10 cellular contexts compared by ENCODE assay signal in genomic region chr11:71999813-72000590, GRCh38. TPM values are rescaled to one million over a fixed set of nuclear protein-coding genes. Genes with fewer than 3 reads are reported as not detected.
DNase-seq lines count a peak whose midpoint lies in the region; ATAC-seq and TF ChIP-seq lines count a peak whose summit lies in the region.
"Had no signal": no experiment of that assay in that cellular context is flagged by ENCODE, and none has a peak within 500 bp of the region (broad histone marks: within the 10 kb centered on the region; RNA-seq: fewer than 3 reads in every experiment).

No MANE protein-coding gene starts in this region.

- H3K27ac ChIP-seq in lower lobe of right lung = peak overlapping the region; percentile 73
- H3K27ac ChIP-seq in SK-N-SH (ENCODE audit: low read depth in 2 of 2, low read length in 1 of 2) = peak overlapping the region in 1 of 2 experiments; percentile 12; a peak in 1 of 4 replicates

- TF ChIP-seq CTCF in lower lobe of right lung (IDR thresholded peaks at IDR 0.05) (no peak), SK-N-SH (IDR thresholded peaks at IDR 0.05) (no peak)

- H3K36me3 Mint-ChIP-seq in T-helper 2 cell treated with Interferon-gamma antibody and Interleukin-4, amounts not matched to agents 5 μg/mL and 100 μg/mL, for 36 hours (ENCODE audit: low read depth) = peaks cover 38% of the 10 kb centered on the region

- ATAC-seq in lower lobe of right lung = no peak
- ATAC-seq in stimulated activated naive CD8-positive, alpha-beta T cell treated with anti-CD3 and anti-CD28 coated beads, Interleukin-15, amount 100 ng/mL, for 72 hours = no peak
- ATAC-seq: A549 had no signal

- no peak for TF ChIP-seq RAD21 in SK-N-SH (IDR thresholded peaks at IDR 0.05; ENCODE audit: low read length)

- H3K4me1 Mint-ChIP-seq in T-helper 2 cell treated with Interferon-gamma antibody and Interleukin-4, amounts not matched to agents 5 μg/mL and 100 μg/mL, for 36 hours (ENCODE audit: low read depth) = peaks cover 18% of the 10 kb centered on the region
- peaks cover 30% of the 10 kb centered on the region for H3K4me1 Mint-ChIP-seq in stimulated activated naive CD8-positive, alpha-beta T cell treated with anti-CD3 and anti-CD28 coated beads, Interleukin-15, amount 100 ng/mL, for 72 hours

- H3K4me3 ChIP-seq in adipocyte (ENCODE audit: low read length) (peak overlapping the region; percentile 25), lower lobe of right lung (peak overlapping the region; percentile 49), SK-N-SH (ENCODE audit: low read depth in 2 of 2, low read length in 1 of 2) (no peak overlapping the region)
- H3K4me3 ChIP-seq: A549 had no signal

- no peak overlapping the region for H3K4me2 ChIP-seq in SK-N-SH
- H3K4me2 ChIP-seq: A549 had no signal

- peaks cover 9% of the 10 kb centered on the region for H4K20me1 ChIP-seq in SK-N-SH (ENCODE audit: insufficient read depth)

- peaks cover 26% of the 10 kb centered on the region for H3F3A ChIP-seq in SK-N-SH (replicated peaks; ENCODE audit: insufficient read depth)

- intact Hi-C loops in lower lobe of right lung (cut with DNase I) = no loop called here

- DNase-seq in T-helper 2 cell treated with Interferon-gamma antibody and Interleukin-4, amounts not matched to agents 5 μg/mL and 100 μg/mL, for 36 hours (ENCODE audit: low spot score) = no peak
- DNase-seq in T-helper 2 cell = no peak
- DNase-seq in adipocyte (ENCODE audit: low read depth) = no peak
- no peak for DNase-seq in lower lobe of right lung
- no peak for DNase-seq in stimulated activated naive CD8-positive, alpha-beta T cell treated with anti-CD3 and anti-CD28 coated beads, Interleukin-15, amount 100 ng/mL, for 72 hours
- DNase-seq in LoVo (ENCODE audit: low spot score) = no peak
- DNase-seq in SK-N-SH = no peak
- no peak for DNase-seq in HuH-7 (ENCODE audit: low spot score)
- DNase-seq: stimulated activated CD4-positive, alpha-beta T cell treated with anti-CD3 and anti-CD28 coated beads, Interleukin-1b, Interleukin-23, amount 100 ng/mL, for 48 hours had no signal

- H2AFZ ChIP-seq in SK-N-SH (ENCODE audit: low read depth) = no peak overlapping the region

- H3K27me3 ChIP-seq in adipocyte (replicated peaks; ENCODE audit: control insufficient read depth, insufficient read depth, low read length) (no peaks in the 10 kb centered on the region), lower lobe of right lung (ENCODE audit: low read depth) (no peaks in the 10 kb centered on the region), SK-N-SH (ENCODE audit: insufficient read depth) (no peaks in the 10 kb centered on the region)

- H3K79me2 ChIP-seq in SK-N-SH (ENCODE audit: insufficient read depth) = no peaks in the 10 kb centered on the region

- no peaks in the 10 kb centered on the region for H3K9me3 ChIP-seq in adipocyte (ENCODE audit: control insufficient read depth, low read length)
- H3K9me3 ChIP-seq in lower lobe of right lung = no peaks in the 10 kb centered on the region
- no peaks in the 10 kb centered on the region for H3K9me3 ChIP-seq in SK-N-SH
- H3K9me3 ChIP-seq: A549 had no signal

- no peaks in the 10 kb centered on the region for H3K27me3 Mint-ChIP-seq in T-helper 2 cell treated with Interferon-gamma antibody and Interleukin-4, amounts not matched to agents 5 μg/mL and 100 μg/mL, for 36 hours (ENCODE audit: low read depth)
- no peaks in the 10 kb centered on the region for H3K27me3 Mint-ChIP-seq in stimulated activated naive CD8-positive, alpha-beta T cell treated with anti-CD3 and anti-CD28 coated beads, Interleukin-15, amount 100 ng/mL, for 72 hours

- peak overlapping the region; percentile 93 for H3K27ac Mint-ChIP-seq in T-helper 2 cell treated with Interferon-gamma antibody and Interleukin-4, amounts not matched to agents 5 μg/mL and 100 μg/mL, for 36 hours
- H3K27ac Mint-ChIP-seq in stimulated activated naive CD8-positive, alpha-beta T cell treated with anti-CD3 and anti-CD28 coated beads, Interleukin-15, amount 100 ng/mL, for 72 hours = peak overlapping the region; percentile 54 to 97

- H3K9ac ChIP-seq in adipocyte (ENCODE audit: low read length) (peak overlapping the region; percentile 20), SK-N-SH (no peak overlapping the region)

- H3K4me1 ChIP-seq in adipocyte (ENCODE audit: control insufficient read depth, insufficient read depth, low read length) = peaks cover 9% of the 10 kb centered on the region
- peaks cover 43% of the 10 kb centered on the region for H3K4me1 ChIP-seq in lower lobe of right lung
- peaks cover 0 to 10% of the 10 kb centered on the region in 2 experiments; a peak in 1 of 4 replicates for H3K4me1 ChIP-seq in SK-N-SH (ENCODE audit: control insufficient read depth in 1 of 2, insufficient read depth in 2 of 2, low read depth in 1 of 2, low read length in 1 of 2)

- H3K36me3 ChIP-seq in adipocyte (ENCODE audit: control insufficient read depth, insufficient read depth, low read length, severe bottlenecking) (peaks cover 35% of the 10 kb centered on the region), lower lobe of right lung (peaks cover 50% of the 10 kb centered on the region), SK-N-SH (replicated peaks in 1 of 2; ENCODE audit: control insufficient read depth in 1 of 2, insufficient read depth in 2 of 2, low read length in 1 of 2) (peaks cover 4 to 59% of the 10 kb centered on the region in 2 experiments)

- no peak for TF ChIP-seq EP300 in SK-N-SH (IDR thresholded peaks at IDR 0.05; ENCODE audit: borderline replicate concordance in 1 of 2, low read depth in 1 of 2, low read length in 1 of 2)

- 95% methylated on average over 12 of the region's 14 CpGs for WGBS in SK-N-SH (ENCODE audit: low lambda C conversion rate)

- POLR2A ChIA-PET in SK-N-SH (lab: Yijun Ruan, JAX) = interaction anchor here (0.7 to 1.0 kb wide), 3 partner anchors 8 to 38 kb away, joined by 3 to 4 read pairs (median 3); no protein-coding TSS in a partner anchor

- H3K9me2 ChIP-seq in SK-N-SH = no peaks in the 10 kb centered on the region

- peak overlapping the region; percentile 86 for H3K4me3 Mint-ChIP-seq in T-helper 2 cell treated with Interferon-gamma antibody and Interleukin-4, amounts not matched to agents 5 μg/mL and 100 μg/mL, for 36 hours
- no peak overlapping the region for H3K4me3 Mint-ChIP-seq in stimulated activated naive CD8-positive, alpha-beta T cell treated with anti-CD3 and anti-CD28 coated beads, Interleukin-15, amount 100 ng/mL, for 72 hours

- CTCF ChIA-PET in SK-N-SH (lab: Yijun Ruan, JAX) = interaction anchor here (0.6 to 4.2 kb wide), 8 partner anchors 10 to 472 kb away, joined by 3 to 26 read pairs (median 4); no protein-coding TSS in a partner anchor

- H3K9me3 Mint-ChIP-seq in T-helper 2 cell treated with Interferon-gamma antibody and Interleukin-4, amounts not matched to agents 5 μg/mL and 100 μg/mL, for 36 hours = no peaks in the 10 kb centered on the region
- no peaks in the 10 kb centered on the region for H3K9me3 Mint-ChIP-seq in stimulated activated naive CD8-positive, alpha-beta T cell treated with anti-CD3 and anti-CD28 coated beads, Interleukin-15, amount 100 ng/mL, for 72 hours

TF ChIP-seq in SK-N-SH, 30 proteins besides CTCF, POLR2A, EP300 and RAD21:
- TF ChIP-seq TCF12 (IDR thresholded peaks at IDR 0.05) (no peak), TEAD4 (IDR thresholded peaks at IDR 0.05; ENCODE audit: borderline replicate concordance, insufficient read depth) (no peak), NRF1 (IDR thresholded peaks at IDR 0.05; ENCODE audit: low read depth, low read length) (no peak), USF2 (IDR thresholded peaks at IDR 0.05; ENCODE audit: borderline replicate concordance, low read depth, low read length) (no peak), GABPA (IDR thresholded peaks at IDR 0.05; ENCODE audit: low read depth) (no peak)
TF ChIP-seq in SK-N-SH: peak in this region for 0.

RNA-seq across cellular contexts. Expression of gene IL18BP, which starts 1.3 kb away (rescaled TPM):
- 18.0 TPM for total RNA-seq in lower lobe of right lung
- 5.0 and 6.8 TPM in 2 replicates for polyA plus RNA-seq in SK-N-SH (2012; rRNA removed)
- polyA plus RNA-seq in SK-N-SH (2012; cell fraction: cytosol; rRNA removed) = 1.3 and 1.7 TPM in 2 replicates
- 28.7 and 34.0 TPM in 2 replicates for polyA plus RNA-seq in SK-N-SH (2012; cell fraction: nucleus; rRNA removed)

Comparison
In these comparisons a context has a peak if more than half of its experiments do, and no peak if none do; other contexts are left out.
1. H3K4me3 ChIP-seq: peak in adipocyte (single experiment) and lower lobe of right lung (single experiment); none in SK-N-SH (0 of 2).